In genomic region chr14:64185184-64185583, GRCh38 we compare ENCODE assay signal across 1 cellular context.
TF ChIP-seq lines count a peak whose summit lies in the region.

No MANE protein-coding gene starts in this region.

TF ChIP-seq in HepG2, 621 proteins besides CTCF, POLR2A, EP300 and RAD21 (continued from another document):
- TF ChIP-seq ZUFSP (CRISPR knock-in tag; IDR thresholded peaks at IDR 0.05; ENCODE audit: borderline replicate concordance) (no peak), XRCC5 (optimal IDR thresholded peaks at IDR 0.05; ENCODE audit: low read length) (no peak), MAFK (conservative IDR thresholded peaks at IDR 0.05 in 1 of 2, IDR thresholded peaks at IDR 0.05 in 1 of 2; ENCODE audit: low read length in 2 of 2) (peak; percentile 12 to 49; a peak in 2 of 4 replicates)
